ENCODE assay signal across 9 cellular contexts in genomic region chr3:169772530-169772950, GRCh38. TPM values are rescaled to one million over a fixed set of nuclear protein-coding genes. Genes with fewer than 3 reads are reported as not detected.
A peak's percentile ranks its signal among the peaks of the same experiment; 100 is the strongest.
DNase-seq lines count a peak whose midpoint lies in the region; ATAC-seq and TF ChIP-seq lines count a peak whose summit lies in the region.
"Had no signal": no experiment of that assay in that cellular context is flagged by ENCODE, and none has a peak within 500 bp of the region (broad histone marks: within the 10 kb centered on the region; RNA-seq: fewer than 3 reads in every experiment).

No MANE protein-coding gene starts in this region.

- H3K4me3 ChIP-seq in endodermal cell (ENCODE audit: low read length), result peak overlapping the region; percentile 95

- no peaks in the 10 kb centered on the region for H3K27me3 Mint-ChIP-seq in endodermal cell (ENCODE audit: insufficient read depth)

- no peaks in the 10 kb centered on the region for H3K9me3 Mint-ChIP-seq in endodermal cell

- H3K4me1 Mint-ChIP-seq in endodermal cell, result peaks cover 12% of the 10 kb centered on the region

- H3K36me3 Mint-ChIP-seq in endodermal cell (ENCODE audit: low read depth), result peaks cover 19% of the 10 kb centered on the region

- H3K36me3 ChIP-seq in endodermal cell (ENCODE audit: control insufficient read depth, insufficient read depth, low read length), result peaks cover 31% of the 10 kb centered on the region

- no peaks in the 10 kb centered on the region for H3K4me1 ChIP-seq in endodermal cell (ENCODE audit: control insufficient read depth, insufficient read depth, low read length)

- peak overlapping the region; percentile 94 for H3K9ac ChIP-seq in endodermal cell (ENCODE audit: extremely low read depth, low read length, poor library complexity, severe bottlenecking)

- peak overlapping the region; percentile 94 for H3K27ac ChIP-seq in endodermal cell (ENCODE audit: low read depth, low read length)

- ATAC-seq in GM18858 (IDR thresholded peaks at IDR 0.05; ENCODE audit: unreplicated experiment), result peak; percentile 0
- peak; percentile 15 for ATAC-seq in HG03066 (IDR thresholded peaks at IDR 0.05; ENCODE audit: low read depth, unreplicated experiment)

- no peak for TF ChIP-seq CTCF in endodermal cell (conservative IDR thresholded peaks at IDR 0.05)

- 0% methylated on average over 10 to 11 of the region's 11 CpGs for WGBS in endodermal cell (ENCODE audit: insufficient coverage in 1 of 2, insufficient read length in 1 of 2), 2 experiments

- H3K9me3 ChIP-seq in endodermal cell (ENCODE audit: control insufficient read depth, low read length), result no peaks in the 10 kb centered on the region

- H3K27ac Mint-ChIP-seq in endodermal cell, result peak overlapping the region; percentile 99

- H3K4me3 Mint-ChIP-seq in endodermal cell, result peak overlapping the region; percentile 94

- no peaks in the 10 kb centered on the region for H3K27me3 ChIP-seq in endodermal cell (ENCODE audit: control insufficient read depth, insufficient read depth, low read length, poor library complexity, severe bottlenecking)

- DNase-seq in AML-193 (lab: John Stamatoyannopoulos, UW) (peak; percentile 55 to 66), NCI-H2107 (lab: John Stamatoyannopoulos, UW) (peak; percentile 81), UCSD-AML1 (lab: John Stamatoyannopoulos, UW; ENCODE audit: unreplicated experiment) (peak; percentile 80), endodermal cell (peak; percentile 88), lung microvascular endothelial cell (ENCODE audit: low read depth in 2 of 2) (peak; percentile 81 to 86)
- peak; percentile 65 for DNase-seq in stimulated activated naive CD4-positive, alpha-beta T cell treated with Interleukin-2 at 50 U/mL for 16 hours (lab: John Stamatoyannopoulos, UW)

RNA-seq across cellular contexts. Expression of gene MYNN, which starts 0.7 kb away (rescaled TPM):
- total RNA-seq in endodermal cell (10 to 100 TPM; 13.3 to 14.1 TPM), lung microvascular endothelial cell (15.0 and 20.0 TPM in 2 replicates)
- 18.5 TPM for polyA plus RNA-seq in endodermal cell (2013, experiment 1 of 2)
- polyA plus RNA-seq in endodermal cell (2013, experiment 2 of 2), result 17.8 TPM

RNA-seq across cellular contexts. Expression of gene ACTRT3, which starts 3.2 kb away (rescaled TPM):
- total RNA-seq in endodermal cell, result 1 to 10 TPM in 1 of 2 donors, under 1 TPM in 1; 0.82 to 2.5 TPM
- 0.18 TPM for polyA plus RNA-seq in endodermal cell (2013, experiment 1 of 2)
- polyA plus RNA-seq in endodermal cell (2013, experiment 2 of 2), result 0.25 TPM
- 0.99 and 2.0 TPM in 2 replicates for total RNA-seq in lung microvascular endothelial cell

RNA-seq across cellular contexts. Expression of gene TERC, which starts 7.7 kb away (rescaled TPM):
- total RNA-seq in endodermal cell (10 to 100 TPM in 1 of 2 donors, 1 to 10 TPM in 1; 9.4 to 11.1 TPM), lung microvascular endothelial cell (118 and 137 TPM in 2 replicates)
- polyA plus RNA-seq in endodermal cell (2013, experiment 1 of 2), result 5.2 TPM
- polyA plus RNA-seq in endodermal cell (2013, experiment 2 of 2), result 8.3 TPM

RNA-seq across cellular contexts. Expression of gene LRRIQ4, which starts 40.1 kb away (rescaled TPM):
- total RNA-seq in endodermal cell (not detected), lung microvascular endothelial cell (not detected in 2 replicates)
- polyA plus RNA-seq in endodermal cell (2013, experiment 1 of 2), result not detected
- polyA plus RNA-seq in endodermal cell (2013, experiment 2 of 2), result not detected
- total RNA-seq: T-helper 1 cell treated with Interleukin-12 subunit alpha and Interleukin-12 subunit beta and Interleukin-4 antibody, amounts not matched to agents 30 ng/mL and 1 ng/mL, for 36 hours had no signal

RNA-seq across cellular contexts. Expression of gene LRRC34, which starts 40.2 kb away (rescaled TPM):
- total RNA-seq in endodermal cell (10 to 100 TPM in 1 of 2 donors, 1 to 10 TPM in 1; 5.6 to 11.3 TPM), lung microvascular endothelial cell (0.60 and 1.3 TPM in 2 replicates)
- polyA plus RNA-seq in endodermal cell (2013, experiment 1 of 2), result 3.5 TPM
- polyA plus RNA-seq in endodermal cell (2013, experiment 2 of 2), result 4.3 TPM

Comparison
In these comparisons a context has a peak if more than half of its experiments do, and no peak if none do; other contexts are left out.
1. Peak in every context shown above with its lines: DNase-seq, ATAC-seq, H3K4me3 ChIP-seq and H3K27ac ChIP-seq.